In genomic region chr2:176751828-176752227, GRCh38 we compare ENCODE assay signal across 31 cellular contexts.
"Had no signal": no experiment of that assay in that cellular context is flagged by ENCODE, and none has a peak within 500 bp of the region (broad histone marks: within the 10 kb centered on the region; RNA-seq: fewer than 3 reads in every experiment).

No MANE protein-coding gene starts in this region.

- ATAC-seq: effector memory CD8-positive, alpha-beta T cell; left colon; lower lobe of right lung; natural killer cell; right lobe of liver; stimulated activated naive CD8-positive, alpha-beta T cell treated with anti-CD3 and anti-CD28 coated beads, Interleukin-15, amount 100 ng/mL, for 72 hours; upper lobe of right lung had no signal

- DNase-seq: cortex of kidney; effector memory CD8-positive, alpha-beta T cell; erythroblast; esophagus squamous epithelium; foreskin melanocyte; hypothalamus; immature natural killer cell; islet precursor cell; kidney glomerular epithelial cell; left colon; left ventricle myocardium inferior; lower lobe of right lung; natural killer cell; right lobe of liver; small intestine; stimulated activated CD4-positive, alpha-beta T cell treated with anti-CD3 and anti-CD28 coated beads, Interleukin-12 subunit alpha, Interleukin-12 subunit beta, amount 100 ng/mL, for 4 hours; stimulated activated CD4-positive, alpha-beta T cell treated with anti-CD3 and anti-CD28 coated beads, Interleukin-1b, Interleukin-23, amount 100 ng/mL, for 48 hours; stimulated activated CD4-positive, alpha-beta T cell treated with anti-CD3 and anti-CD28 coated beads, Interleukin-4, amount 100 ng/mL, for 1 hour; stimulated activated CD8-positive, alpha-beta memory T cell treated with anti-CD3 and anti-CD28 coated beads, Interleukin-4, amount 100 ng/mL, for 48 hours; stimulated activated naive CD4-positive, alpha-beta T cell; stimulated activated naive CD8-positive, alpha-beta T cell treated with anti-CD3 and anti-CD28 coated beads, Interleukin-15, amount 100 ng/mL, for 72 hours; transverse colon; upper lobe of right lung had no signal

- FAIRE-seq: endometrium, small intestine had no signal

- H3K79me2 ChIP-seq: parathyroid adenoma had no signal

- H2AFZ ChIP-seq: parathyroid adenoma had no signal

- H3K4me3 Mint-ChIP-seq: effector memory CD8-positive, alpha-beta T cell; immature natural killer cell; memory B cell; natural killer cell; neural crest cell; stimulated activated naive CD8-positive, alpha-beta T cell treated with anti-CD3 and anti-CD28 coated beads, Interleukin-15, amount 100 ng/mL, for 72 hours had no signal

- H3K4me1 Mint-ChIP-seq: memory B cell had no signal

- H3K27ac Mint-ChIP-seq: effector memory CD8-positive, alpha-beta T cell; immature natural killer cell; memory B cell; natural killer cell; progenitor cell of endocrine pancreas; stimulated activated naive CD8-positive, alpha-beta T cell treated with anti-CD3 and anti-CD28 coated beads, Interleukin-15, amount 100 ng/mL, for 72 hours had no signal

- H3K4me3 ChIP-seq: esophagus squamous epithelium, left ventricle myocardium inferior, lower lobe of right lung, right lobe of liver, suprapubic skin, transverse colon, upper lobe of right lung, vagina had no signal

- H3K27me3 Mint-ChIP-seq: progenitor cell of endocrine pancreas had no signal

- H3K27me3 ChIP-seq: esophagus squamous epithelium, neutrophil, suprapubic skin, transverse colon, upper lobe of right lung, vagina had no signal

- H3K9ac ChIP-seq: parathyroid adenoma had no signal

- H3K4me1 ChIP-seq: esophagus squamous epithelium, lower lobe of right lung, parathyroid adenoma, right lobe of liver, transverse colon, upper lobe of right lung had no signal

- H3K9me3 Mint-ChIP-seq: effector memory CD8-positive, alpha-beta T cell; immature natural killer cell; memory B cell; natural killer cell; stimulated activated naive CD8-positive, alpha-beta T cell treated with anti-CD3 and anti-CD28 coated beads, Interleukin-15, amount 100 ng/mL, for 72 hours had no signal

- H3K36me3 Mint-ChIP-seq: immature natural killer cell, memory B cell had no signal

- H3K9me3 ChIP-seq: esophagus squamous epithelium, left ventricle myocardium inferior, lower lobe of right lung, neutrophil, right lobe of liver, suprapubic skin, transverse colon, upper lobe of right lung, vagina had no signal

- H3K36me3 ChIP-seq: esophagus squamous epithelium, left ventricle myocardium inferior, lower lobe of right lung, neutrophil, right lobe of liver, suprapubic skin, transverse colon, upper lobe of right lung, vagina had no signal

- H3K27ac ChIP-seq: esophagus squamous epithelium, left ventricle myocardium inferior, lower lobe of right lung, neutrophil, parathyroid adenoma, right lobe of liver, suprapubic skin, transverse colon, upper lobe of right lung, vagina had no signal
